Comparison of ENCODE assay signal across 8 cellular contexts in genomic region chr5:102561894-102562760, GRCh38.
DNase-seq lines count a peak whose midpoint lies in the region; ATAC-seq and TF ChIP-seq lines count a peak whose summit lies in the region.

No MANE protein-coding gene starts in this region.

- peak; percentile 59 for ATAC-seq in GM18519 (IDR thresholded peaks at IDR 0.05; ENCODE audit: low FRiP score, unreplicated experiment)
- ATAC-seq in HG03432 (IDR thresholded peaks at IDR 0.05; ENCODE audit: unreplicated experiment) = peak; percentile 67

- no peak overlapping the region for H3K4me3 ChIP-seq in AG10803 (ENCODE audit: low read length)

- TF ChIP-seq CTCF in AG10803 (conservative IDR thresholded peaks at IDR 0.05; ENCODE audit: low read length) (peak; percentile 76), VCaP (conservative IDR thresholded peaks at IDR 0.05) (peak; percentile 64)

- peak; percentile 15 for DNase-seq in AG10803 (ENCODE audit: low read depth)
- peak; percentile 42 for DNase-seq in iPS DF 19.7 (ENCODE audit: low read depth, low spot score)
- no peak for DNase-seq in NCI-H1092 (lab: John Stamatoyannopoulos, UW)
- no peak for DNase-seq in NCI-H2227 treated with DMSO at 0.1 percent for 48 hours (lab: John Stamatoyannopoulos, UW)
- no peak for DNase-seq in NCI-H2107 (lab: John Stamatoyannopoulos, UW)

- H3K27ac ChIP-seq in VCaP = no peak overlapping the region

Comparison
In these comparisons a context has a peak if more than half of its experiments do, and no peak if none do; other contexts are left out.
1. DNase-seq: peak in AG10803 (single experiment) and iPS DF 19.7 (single experiment); none in NCI-H1092 (single experiment), NCI-H2227 treated with DMSO at 0.1 percent for 48 hours (single experiment) and NCI-H2107 (single experiment).